23 cellular contexts compared by ENCODE assay signal in the genomic region with DNA sequence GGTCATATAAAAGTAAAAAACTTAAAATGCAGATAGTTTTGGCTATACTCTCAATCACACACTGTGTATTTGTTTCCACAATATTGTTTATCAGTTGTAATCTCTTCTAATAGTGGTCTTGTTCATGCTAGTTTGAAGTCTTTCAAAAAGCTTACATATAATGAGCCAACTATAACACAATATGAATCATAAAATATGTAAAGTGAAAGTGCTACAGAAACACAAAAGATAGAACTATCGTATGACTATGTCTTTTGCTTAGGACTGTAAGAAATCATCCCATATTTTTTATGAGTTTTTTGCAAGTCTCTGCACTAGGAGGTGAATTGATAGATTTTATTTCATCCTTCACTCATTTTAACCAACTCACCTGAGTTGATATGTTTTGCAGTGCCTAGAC.
A peak's percentile ranks its signal among the peaks of the same experiment; 100 is the strongest.
DNase-seq lines count a peak whose midpoint lies in the region; TF ChIP-seq lines count a peak whose summit lies in the region.
"Had no signal": no experiment of that assay in that cellular context is flagged by ENCODE, and none has a peak within 500 bp of the region (broad histone marks: within the 10 kb centered on the region; RNA-seq: fewer than 3 reads in every experiment).

No MANE protein-coding gene starts in this region.

- peak overlapping the region; percentile 86 for H3K27ac ChIP-seq in ACC112 (ENCODE audit: low read depth, low read length)
- H3K27ac ChIP-seq: BLaER1, colonic mucosa, uterus had no signal

- no peaks in the 10 kb centered on the region for H3K9me3 ChIP-seq in Loucy (ENCODE audit: insufficient read depth, low read depth, low read length)
- H3K9me3 ChIP-seq: BLaER1, colonic mucosa, HAP-1, uterus had no signal

- peak; percentile 15 for DNase-seq in choroid plexus epithelial cell (ENCODE audit: low read depth)
- peak; percentile 6 for DNase-seq in kidney tubule cell (ENCODE audit: low spot score)
- DNase-seq in Ammon's horn (ENCODE audit: low spot score): no peak
- DNase-seq in GDM1 (lab: John Stamatoyannopoulos, UW): no peak
- DNase-seq in DMS79 (lab: John Stamatoyannopoulos, UW): no peak
- DNase-seq in SW 1271 (lab: John Stamatoyannopoulos, UW): no peak
- DNase-seq: activated CD4-positive, alpha-beta T cell treated with anti-CD3 and anti-CD28 coated beads for 1 hour; activated gamma-delta T cell; activated naive CD8-positive, alpha-beta T cell treated with anti-CD3 and anti-CD28 coated beads, Interleukin-2, amount 50 U/mL, for 24 hours; colonic mucosa; effector memory CD8-positive, alpha-beta T cell; glutamatergic neuron; midbrain; natural killer cell; NCI-H1417 treated with DMSO at 0.1 percent for 48 hours; NCI-H446; retina; stimulated activated CD4-positive, alpha-beta T cell treated with anti-CD3 and anti-CD28 coated beads, Interleukin-4, amount 100 ng/mL, for 1 hour; uterus had no signal

- peak overlapping the region; percentile 78 for H2AFZ ChIP-seq in ACC112 (ENCODE audit: low read length, unreplicated experiment)
- H2AFZ ChIP-seq in Loucy (ENCODE audit: low read length): peak overlapping the region; percentile 8; the same call in 1 of the 2 replicates

- no peaks in the 10 kb centered on the region for H3F3A ChIP-seq in Loucy (ENCODE audit: low read depth)

- H3K79me2 ChIP-seq in ACC112 (ENCODE audit: control insufficient read depth, insufficient read depth, low read length, unreplicated experiment) (no peaks in the 10 kb centered on the region), Loucy (ENCODE audit: insufficient read depth, low read length) (no peaks in the 10 kb centered on the region)

- H3K9ac ChIP-seq in Loucy (ENCODE audit: low read depth, low read length, poor library complexity, severe bottlenecking): no peak overlapping the region
- H3K9ac ChIP-seq: BLaER1 had no signal

- H3K9me2 ChIP-seq in Loucy (replicated peaks; ENCODE audit: low read depth, low read length): no peaks in the 10 kb centered on the region

- peak overlapping the region; percentile 28 for H3K4me2 ChIP-seq in Loucy (ENCODE audit: low read depth, low read length, poor library complexity, severe bottlenecking)
- H3K4me2 ChIP-seq: BLaER1 had no signal

- H4K20me1 ChIP-seq in Loucy (ENCODE audit: insufficient read depth, low read length, poor library complexity, severe bottlenecking): no peaks in the 10 kb centered on the region
- H4K20me1 ChIP-seq: BLaER1 had no signal

- H3K4me1 ChIP-seq in ACC112 (ENCODE audit: control insufficient read depth, insufficient read depth, low read length, unreplicated experiment): peaks cover 29% of the 10 kb centered on the region
- H3K4me1 ChIP-seq in Loucy (ENCODE audit: insufficient read depth, low read length, poor library complexity, severe bottlenecking): peaks cover 23% of the 10 kb centered on the region
- H3K4me1 ChIP-seq: BLaER1, colonic mucosa, HAP-1, uterus had no signal

- peak overlapping the region; percentile 56 for H3K4me3 ChIP-seq in ACC112 (ENCODE audit: low read depth, low read length)
- H3K4me3 ChIP-seq in Loucy (ENCODE audit: low read length, poor library complexity, severe bottlenecking): no peak overlapping the region
- H3K4me3 ChIP-seq in choroid plexus epithelial cell (ENCODE audit: low read depth, low read length): no peak overlapping the region
- H3K4me3 ChIP-seq: BLaER1, colonic mucosa, HAP-1, uterus had no signal

- TF ChIP-seq CTCF in Loucy (conservative IDR thresholded peaks at IDR 0.05; ENCODE audit: low read length): no peak
- no peak for TF ChIP-seq CTCF in choroid plexus epithelial cell (conservative IDR thresholded peaks at IDR 0.05; ENCODE audit: low read depth, low read length)

- H3K27me3 ChIP-seq in ACC112 (ENCODE audit: insufficient read depth, low read length) (no peaks in the 10 kb centered on the region), Loucy (ENCODE audit: insufficient read depth, low read length, poor library complexity, severe bottlenecking) (no peaks in the 10 kb centered on the region)
- H3K27me3 ChIP-seq: BLaER1, colonic mucosa, uterus had no signal

- H3K36me3 ChIP-seq in ACC112 (ENCODE audit: insufficient read depth, low read length) (no peaks in the 10 kb centered on the region), Loucy (ENCODE audit: insufficient read depth, low read length) (no peaks in the 10 kb centered on the region)
- H3K36me3 ChIP-seq: BLaER1, colonic mucosa, HAP-1, uterus had no signal

Comparison
In these comparisons a context has a peak if more than half of its experiments do, and no peak if none do; other contexts are left out.
1. DNase-seq: peak in choroid plexus epithelial cell (single experiment) and kidney tubule cell (single experiment); none in Ammon's horn (single experiment), GDM1 (single experiment), DMS79 (single experiment) and SW 1271 (0 of 2).